In genomic region chr2:121212661-121213325, GRCh38 we compare ENCODE assay signal across 29 cellular contexts.
"Had no signal": no experiment of that assay in that cellular context is flagged by ENCODE, and none has a peak within 500 bp of the region (broad histone marks: within the 10 kb centered on the region; RNA-seq: fewer than 3 reads in every experiment).

No MANE protein-coding gene starts in this region.

- H3K9ac ChIP-seq: parathyroid adenoma had no signal

- H3K9me3 ChIP-seq: adrenal gland, body of pancreas, left lung, psoas muscle, sigmoid colon, thyroid gland had no signal

- H2AFZ ChIP-seq: parathyroid adenoma had no signal

- H3K27me3 ChIP-seq: adrenal gland, cardiac muscle cell, left lung, sigmoid colon, thyroid gland had no signal

- H3K4me3 ChIP-seq: adrenal gland, body of pancreas, cardiac muscle cell, left lung, psoas muscle, sigmoid colon, thyroid gland had no signal

- H3K27ac ChIP-seq: adrenal gland, body of pancreas, cardiac muscle cell, left lung, parathyroid adenoma, psoas muscle, sigmoid colon, thyroid gland had no signal

- H3K4me1 ChIP-seq: adrenal gland, left lung, parathyroid adenoma, psoas muscle, sigmoid colon, thyroid gland had no signal

- H3K36me3 ChIP-seq: adrenal gland, cardiac muscle cell, left lung, sigmoid colon had no signal

- ATAC-seq: activated CD4-positive, CD25-positive, alpha-beta regulatory T cell treated with anti-CD3 and anti-CD28 coated beads, Interleukin-2, amount 50 U/mL, for 24 hours; body of pancreas; effector memory CD8-positive, alpha-beta T cell; left lung; psoas muscle had no signal

- DNase-seq: activated CD4-positive, alpha-beta memory T cell treated with anti-CD3 and anti-CD28 coated beads for 36 hours; activated CD4-positive, alpha-beta T cell treated with anti-CD3 and anti-CD28 coated beads, Interleukin-2, amount 10 ng/mL, durations not matched to agents 24 days and 14 days; activated CD8-positive, alpha-beta memory T cell treated with anti-CD3 and anti-CD28 coated beads, Interleukin-2, amount 50 U/mL, for 4 hours; activated effector memory CD4-positive, alpha-beta T cell treated with anti-CD3 and anti-CD28 coated beads, Interleukin-2, amount 50 U/mL, for 16 hours; activated naive CD4-positive, alpha-beta T cell treated with anti-CD3 and anti-CD28 coated beads for 36 hours; activated naive CD8-positive, alpha-beta T cell treated with anti-CD3 and anti-CD28 coated beads for 36 hours; activated T-cell treated with anti-CD3 and anti-CD28 coated beads, Interleukin-2, amount 50 U/mL, for 1 hour; adrenal gland; body of pancreas; cortex of kidney; effector memory CD8-positive, alpha-beta T cell; head of caudate nucleus; hippocampal formation; kidney glomerular epithelial cell; naive B cell; occipital lobe; sigmoid colon; small intestine; stimulated activated CD4-positive, alpha-beta T cell treated with anti-CD3 and anti-CD28 coated beads, Interleukin-1b, Interleukin-23, amount 100 ng/mL, for 48 hours; stimulated activated CD4-positive, alpha-beta T cell treated with anti-CD3 and anti-CD28 coated beads, Interleukin-4, amount 100 ng/mL, for 4 hours; stimulated activated CD8-positive, alpha-beta memory T cell treated with anti-CD3 and anti-CD28 coated beads, Interleukin-4, amount 100 ng/mL, for 48 hours; stimulated activated naive CD8-positive, alpha-beta T cell treated with anti-CD3 and anti-CD28 coated beads, Interleukin-15, amount 100 ng/mL, for 72 hours; T-helper 1 cell; thyroid gland had no signal
